ENCODE assay signal across 1 cellular context in genomic region chr3:177852001-177852400, GRCh38.
TF ChIP-seq lines count a peak whose summit lies in the region.

No MANE protein-coding gene starts in this region.

TF ChIP-seq in GM12878, 131 proteins besides CTCF, POLR2A, EP300 and RAD21:
- TF ChIP-seq, protein P1, sequence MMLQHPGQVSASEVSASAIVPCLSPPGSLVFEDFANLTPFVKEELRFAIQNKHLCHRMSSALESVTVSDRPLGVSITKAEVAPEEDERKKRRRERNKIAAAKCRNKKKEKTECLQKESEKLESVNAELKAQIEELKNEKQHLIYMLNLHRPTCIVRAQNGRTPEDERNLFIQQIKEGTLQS (IDR thresholded peaks at IDR 0.05; ENCODE audit: borderline replicate concordance, extremely low read depth, low read depth, low read length), result no peak
- no peak for TF ChIP-seq ZNF24 (IDR thresholded peaks at IDR 0.05)
